Comparison of ENCODE assay signal across 8 cellular contexts in the genomic region with DNA sequence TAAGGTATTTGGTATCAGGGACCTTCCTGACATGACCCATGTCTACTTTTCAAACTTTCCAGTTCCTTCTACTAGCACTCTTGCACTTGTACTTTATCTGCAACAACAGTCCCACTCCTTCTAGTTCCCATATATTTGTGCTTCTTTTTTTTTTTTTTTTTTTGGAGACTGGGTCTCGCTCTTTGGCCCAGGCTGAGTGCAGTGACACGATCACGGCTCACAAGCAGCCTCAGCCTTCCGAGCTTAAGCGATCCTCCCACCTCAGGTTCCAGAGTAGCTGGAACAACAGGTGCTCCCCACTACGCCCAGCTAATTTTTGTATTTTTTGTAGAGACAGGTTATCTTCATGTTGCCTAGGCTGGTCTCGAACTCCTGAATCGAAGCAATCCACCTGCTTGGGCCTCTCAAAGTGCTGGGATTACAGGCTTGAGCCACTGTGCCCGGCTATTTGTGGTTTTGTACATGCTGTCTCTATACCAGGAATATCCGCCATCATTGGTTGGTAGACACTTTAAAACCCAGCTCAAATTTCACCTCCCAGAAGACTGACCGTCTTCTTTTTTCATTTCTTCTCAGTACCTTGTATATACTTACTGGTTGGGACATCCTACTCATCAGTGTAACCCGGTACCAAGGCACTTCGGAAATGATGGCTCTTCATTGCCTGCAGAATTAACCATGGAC. TPM values are rescaled to one million over a fixed set of nuclear protein-coding genes. Genes with fewer than 3 reads are reported as not detected.
DNase-seq lines count a peak whose midpoint lies in the region; ATAC-seq, FAIRE-seq and TF ChIP-seq lines count a peak whose summit lies in the region.

No MANE protein-coding gene starts in this region.

- H3K79me2 ChIP-seq in GM12878 (ENCODE audit: control insufficient read depth, insufficient read depth, low read length) = no peaks in the 10 kb centered on the region

- in situ Hi-C loops in GM12878 (cut with MboI) = no loop called here

- DNase-seq in cardiac muscle cell (ENCODE audit: low read depth in 1 of 2, low spot score in 1 of 2) = no peak
- no peak for DNase-seq in Right ventricle myocardium superior
- no peak for DNase-seq in GM12878 (ENCODE audit: low read depth, low spot score)
- no peak for DNase-seq in memory B cell (ENCODE audit: low spot score in 2 of 2)
- DNase-seq in upper lobe of right lung = no peak
- no peak for DNase-seq in NCI-H2081 (lab: John Stamatoyannopoulos, UW)

- H3K9me3 ChIP-seq in cardiac muscle cell (ENCODE audit: low read depth) (no peaks in the 10 kb centered on the region), GM12878 (replicated peaks; ENCODE audit: control insufficient read depth, insufficient read depth, low read length) (no peaks in the 10 kb centered on the region), upper lobe of right lung (no peaks in the 10 kb centered on the region)

- no peaks in the 10 kb centered on the region for H4K20me1 ChIP-seq in GM12878 (ENCODE audit: control insufficient read depth, insufficient read depth)

- peak overlapping the region; percentile 77 for H3K9ac ChIP-seq in GM12878 (ENCODE audit: control insufficient read depth, insufficient read depth, low read length)

- TF ChIP-seq CTCF in cardiac muscle cell (IDR thresholded peaks at IDR 0.05; ENCODE audit: low read depth, low read length) (no peak), GM12878 (IDR thresholded peaks at IDR 0.05 in 2 of 3, conservative IDR thresholded peaks at IDR 0.05 in 1 of 3; ENCODE audit: control insufficient read depth in 2 of 3, extremely low read depth in 1 of 3, insufficient read depth in 1 of 3, low read depth in 3 of 3, low read length in 3 of 3) (no peak), upper lobe of right lung (IDR thresholded peaks at IDR 0.05) (no peak)

- CTCF ChIA-PET in GM12878 (lab: Yijun Ruan, JAX) = interaction anchor here (1.2 to 1.5 kb wide), 2 partner anchors 10 to 142 kb away, joined by 3 to 4 read pairs; no protein-coding TSS in a partner anchor

- RAD21 ChIA-PET in GM12878 (lab: Charles Lee; ENCODE audit: unreplicated experiment) = interaction anchor here (1.5 kb wide), 1 partner anchor 122 kb away, joined by 4 read pairs; no protein-coding TSS in a partner anchor

- H2AFZ ChIP-seq in GM12878 (ENCODE audit: control insufficient read depth, low read depth, low read length) = peak overlapping the region; percentile 100

- SMC1A ChIA-PET in GM12878 (lab: Charles Lee; ENCODE audit: uncharacterized antibody, unreplicated experiment) = interaction anchor here (0.6 to 2.1 kb wide), 5 partner anchors 13 to 702 kb away, joined by 3 to 4 read pairs (median 3); a partner anchor contains a TSS

- no peak for TF ChIP-seq POLR2A in GM12878 (IDR thresholded peaks at IDR 0.05; ENCODE audit: low read depth, low read length)

- H3K27ac Mint-ChIP-seq in memory B cell = peak overlapping the region; percentile 94

- H3K4me1 ChIP-seq in cardiac muscle cell (ENCODE audit: low read depth) (peaks cover 4% of the 10 kb centered on the region), GM12878 (ENCODE audit: control insufficient read depth, insufficient read depth, low read length) (no peaks in the 10 kb centered on the region; the same call in 1 of the 2 replicates), upper lobe of right lung (peaks cover 12% of the 10 kb centered on the region)

- peaks cover 8% of the 10 kb centered on the region for H3K4me1 Mint-ChIP-seq in memory B cell

- H3K27me3 Mint-ChIP-seq in memory B cell = peaks cover 5% of the 10 kb centered on the region

- peaks cover 12% of the 10 kb centered on the region for H3K36me3 Mint-ChIP-seq in memory B cell

- no peak for TF ChIP-seq RAD21 in GM12878 (IDR thresholded peaks at IDR 0.05; ENCODE audit: insufficient read depth, low read depth, low read length)

- intact Hi-C loops in Right ventricle myocardium superior (cut with DNase I) = no loop called here
- intact Hi-C loops in GM12878 (cut with micrococcal nuclease; ENCODE audit: unreplicated experiment) = no loop called here
- intact Hi-C loops in upper lobe of right lung (cut with DNase I) = no loop called here

- no peak for TF ChIP-seq EP300 in GM12878 (IDR thresholded peaks at IDR 0.05; ENCODE audit: borderline replicate concordance in 1 of 2, control insufficient read depth in 1 of 2, low read depth in 2 of 2, low read length in 2 of 2)

- no peaks in the 10 kb centered on the region for H3K27me3 ChIP-seq in cardiac muscle cell
- no peaks in the 10 kb centered on the region for H3K27me3 ChIP-seq in GM12878 (replicated peaks in 1 of 2; ENCODE audit: control insufficient read depth in 2 of 2, insufficient read depth in 2 of 2, low read length in 1 of 2)
- no peaks in the 10 kb centered on the region for H3K27me3 ChIP-seq in upper lobe of right lung

- peak overlapping the region; percentile 95 for H3K4me3 Mint-ChIP-seq in memory B cell

- BruUV-seq in GM12878 (replicated peaks; lab: Mats Ljungman, UMichigan) = no TSS peak

- peak overlapping the region; percentile 91 for H3K27ac ChIP-seq in cardiac muscle cell
- 0 out of 2 replicates have a peak overlapping the region, but pooled peaks have one; percentile 60 for H3K27ac ChIP-seq in GM12878 (ENCODE audit: control insufficient read depth, insufficient read depth)
- peak overlapping the region; percentile 62 for H3K27ac ChIP-seq in upper lobe of right lung

- H3K4me3 ChIP-seq in cardiac muscle cell = peak overlapping the region; percentile 66
- peak overlapping the region; percentile 66; the same call in 1 of the 2 replicates for H3K4me3 ChIP-seq in GM12878
- peak overlapping the region; percentile 63 for H3K4me3 ChIP-seq in upper lobe of right lung

- POLR2A ChIA-PET in GM12878 (lab: Charles Lee) = no interaction called here

- no peaks in the 10 kb centered on the region for H3K36me3 ChIP-seq in cardiac muscle cell
- H3K36me3 ChIP-seq in GM12878 (ENCODE audit: control insufficient read depth in 2 of 2, insufficient read depth in 2 of 2, low read length in 1 of 2) = no peaks in the 10 kb centered on the region
- no peaks in the 10 kb centered on the region for H3K36me3 ChIP-seq in upper lobe of right lung

- no peak for FAIRE-seq in GM12878 (lab: Jason Lieb, UNC)

- no peaks in the 10 kb centered on the region for H3K9me3 Mint-ChIP-seq in memory B cell

- no peak for ATAC-seq in Right ventricle myocardium superior (ENCODE audit: poor library complexity)
- ATAC-seq in GM12878 = no peak
- ATAC-seq in memory B cell (ENCODE audit: low read depth) = no peak
- ATAC-seq in upper lobe of right lung = no peak
- ATAC-seq in GM21717 (IDR thresholded peaks at IDR 0.05; ENCODE audit: unreplicated experiment) = no peak
- ATAC-seq in HG03280 (IDR thresholded peaks at IDR 0.05; ENCODE audit: unreplicated experiment) = no peak

- 97% methylated on average over 13 of the region's 13 CpGs for WGBS in GM12878 (ENCODE audit: insufficient coverage, insufficient replicate concordance, low lambda C conversion rate, missing lambda C conversion rate)

- peak overlapping the region; percentile 70 for H3K4me2 ChIP-seq in GM12878 (ENCODE audit: control insufficient read depth, insufficient read depth)

TF ChIP-seq in GM12878, 131 proteins besides CTCF, POLR2A, EP300 and RAD21 (continues in another document):
- TF ChIP-seq ZNF384 (IDR thresholded peaks at IDR 0.05; ENCODE audit: borderline replicate concordance, low read depth, low read length) = no peak
- no peak for TF ChIP-seq JUND (IDR thresholded peaks at IDR 0.05; ENCODE audit: low read depth, low read length)
- TF ChIP-seq ESRRA (IDR thresholded peaks at IDR 0.05; ENCODE audit: low read length) = no peak

RNA-seq across cellular contexts. Expression of a gene that starts 1.1 kb away (rescaled TPM):
- 5.4 and 12.2 TPM in 2 replicates for total RNA-seq in cardiac muscle cell
- 7.5 and 19.1 TPM in 2 replicates for polyA plus RNA-seq in cardiac muscle cell
- total RNA-seq in Right ventricle myocardium superior = 5.4 TPM
- total RNA-seq in GM12878 (2013; cell fraction: nucleolus; rRNA removed) = 13.1 and 23.6 TPM in 2 replicates
- total RNA-seq in GM12878 (2014; rRNA removed) = 0.96 and 3.9 TPM in 2 replicates
- total RNA-seq in GM12878 (2014; rRNA removed; fragmentation: Illumina TruSeq; extraction: Trizol) = 1.7 and 2.3 TPM in 2 replicates
- 1.8 and 2.6 TPM in 2 replicates for total RNA-seq in GM12878 (2021)
- 0.31 TPM for polyA plus RNA-seq in GM12878 (2011; ENCODE audit: low read depth)
- 5.0 and 5.2 TPM in 2 replicates for polyA plus RNA-seq in GM12878 (2011; rRNA removed)
- polyA plus RNA-seq in GM12878 (2011; cell fraction: cytosol; rRNA removed) = 1.4 and 3.1 TPM in 2 replicates
- 2.3 and 3.7 TPM in 2 replicates for polyA plus RNA-seq in GM12878 (2011; cell fraction: nucleus; rRNA removed)
- polyA plus RNA-seq in GM12878 (2012) = 0.66 and 0.94 TPM in 2 replicates
- polyA plus RNA-seq in GM12878 (2014; fragmentation: Illumina TruSeq; extraction: Trizol) = 1.6 and 2.0 TPM in 2 replicates
- 1 to 10 TPM in 1 of 2 experiments, under 1 TPM in 1; 0.68 to 2.1 TPM for polyA plus RNA-seq in GM12878 (2014; fragmentation: Nextera tagmentation; extraction: Ambion mirVana)
- polyA plus RNA-seq in GM12878 (2014; rRNA removed) = 0.58 and 0.89 TPM in 2 replicates
- 1 to 10 TPM in 1 of 2 experiments, under 1 TPM in 1; 0.45 to 1.1 TPM for polyA plus RNA-seq in GM12878 (2016; fragmentation: Nextera tagmentation; extraction: Ambion mirVana)
- polyA minus RNA-seq in GM12878 (2011; rRNA and poly(A)+ RNA removed) = 5.5 and 9.3 TPM in 2 replicates
- 2.5 and 4.6 TPM in 2 replicates for polyA minus RNA-seq in GM12878 (2011; cell fraction: cytosol; rRNA and poly(A)+ RNA removed)
- 1.6 and 3.0 TPM in 2 replicates for polyA minus RNA-seq in GM12878 (2011; cell fraction: nucleus; rRNA and poly(A)+ RNA removed)
- 20.1 TPM for total RNA-seq in upper lobe of right lung

RNA-seq across cellular contexts. Expression of a gene that starts 48.6 kb away (rescaled TPM):
- 4.7 and 11.2 TPM in 2 replicates for total RNA-seq in cardiac muscle cell
- 7.3 and 7.7 TPM in 2 replicates for polyA plus RNA-seq in cardiac muscle cell
- 12.3 TPM for total RNA-seq in Right ventricle myocardium superior
- total RNA-seq in GM12878 (2013; cell fraction: nucleolus; rRNA removed) = 117 and 126 TPM in 2 replicates
- 14.0 and 16.5 TPM in 2 replicates for total RNA-seq in GM12878 (2014; rRNA removed)
- 14.1 and 14.3 TPM in 2 replicates for total RNA-seq in GM12878 (2014; rRNA removed; fragmentation: Illumina TruSeq; extraction: Trizol)
- total RNA-seq in GM12878 (2021) = 11.9 and 16.7 TPM in 2 replicates
- 7.2 TPM for polyA plus RNA-seq in GM12878 (2011; ENCODE audit: low read depth)
- 14.2 and 20.4 TPM in 2 replicates for polyA plus RNA-seq in GM12878 (2011; rRNA removed)
- 7.1 and 9.9 TPM in 2 replicates for polyA plus RNA-seq in GM12878 (2011; cell fraction: cytosol; rRNA removed)
- polyA plus RNA-seq in GM12878 (2011; cell fraction: nucleus; rRNA removed) = 22.0 and 27.2 TPM in 2 replicates
- 13.3 and 17.0 TPM in 2 replicates for polyA plus RNA-seq in GM12878 (2012)
- polyA plus RNA-seq in GM12878 (2014; fragmentation: Illumina TruSeq; extraction: Trizol) = 16.3 and 19.2 TPM in 2 replicates
- polyA plus RNA-seq in GM12878 (2014; fragmentation: Nextera tagmentation; extraction: Ambion mirVana) = 1 to 10 TPM; 8.2 to 8.9 TPM
- polyA plus RNA-seq in GM12878 (2014; rRNA removed) = 14.6 and 17.1 TPM in 2 replicates
- 10 to 100 TPM; 12.3 to 14.0 TPM for polyA plus RNA-seq in GM12878 (2016; fragmentation: Nextera tagmentation; extraction: Ambion mirVana)
- polyA minus RNA-seq in GM12878 (2011; rRNA and poly(A)+ RNA removed) = 17.1 and 30.8 TPM in 2 replicates
- polyA minus RNA-seq in GM12878 (2011; cell fraction: cytosol; rRNA and poly(A)+ RNA removed) = 5.2 and 6.9 TPM in 2 replicates
- 21.4 and 41.3 TPM in 2 replicates for polyA minus RNA-seq in GM12878 (2011; cell fraction: nucleus; rRNA and poly(A)+ RNA removed)
- total RNA-seq in upper lobe of right lung = 21.3 TPM
